ENCODE assay signal across 8 cellular contexts in genomic region chr12:118357327-118358007, GRCh38. TPM values are rescaled to one million over a fixed set of nuclear protein-coding genes. Genes with fewer than 3 reads are reported as not detected.
DNase-seq lines count a peak whose midpoint lies in the region; ATAC-seq, FAIRE-seq and TF ChIP-seq lines count a peak whose summit lies in the region.

No MANE protein-coding gene starts in this region.

- H3K27ac ChIP-seq in kidney (ENCODE audit: low read depth in 2 of 2, low read length in 2 of 2) = peak overlapping the region in 1 of 2 donors; percentile 78

- no peaks in the 10 kb centered on the region for H3K9me3 Mint-ChIP-seq in stimulated activated naive CD8-positive, alpha-beta T cell treated with anti-CD3 and anti-CD28 coated beads, Interleukin-15, Interleukin-2, amounts not matched to agents 100 ng/mL and 50 ng/mL, for 24 hours

- peaks cover 23% of the 10 kb centered on the region for H3K36me3 Mint-ChIP-seq in stimulated activated naive CD8-positive, alpha-beta T cell treated with anti-CD3 and anti-CD28 coated beads, Interleukin-15, Interleukin-2, amounts not matched to agents 100 ng/mL and 50 ng/mL, for 24 hours (ENCODE audit: low read depth)

- H3K4me3 Mint-ChIP-seq in stimulated activated naive CD8-positive, alpha-beta T cell treated with anti-CD3 and anti-CD28 coated beads, Interleukin-15, Interleukin-2, amounts not matched to agents 100 ng/mL and 50 ng/mL, for 24 hours = peak overlapping the region; percentile 86

- peak overlapping the region; percentile 97 for H3K27ac Mint-ChIP-seq in stimulated activated naive CD8-positive, alpha-beta T cell treated with anti-CD3 and anti-CD28 coated beads, Interleukin-15, Interleukin-2, amounts not matched to agents 100 ng/mL and 50 ng/mL, for 24 hours

- TF ChIP-seq CTCF in astrocyte of the spinal cord (IDR thresholded peaks at IDR 0.05; ENCODE audit: low read depth, low read length) (peak; percentile 10), kidney (IDR thresholded peaks at IDR 0.05; ENCODE audit: borderline replicate concordance, extremely low read depth, insufficient read depth) (no peak)

- in situ Hi-C loops in astrocyte of the spinal cord (cut with HindIII; ENCODE audit: low sequenced_read_pairs) = no loop called here

- no peaks in the 10 kb centered on the region for H3K9me3 ChIP-seq in kidney (ENCODE audit: control insufficient read depth in 1 of 2, low read length in 2 of 2)

- H3K4me3 ChIP-seq in astrocyte of the spinal cord (ENCODE audit: low read depth, low read length) (no peak overlapping the region), kidney (ENCODE audit: low read length in 2 of 2) (no peak overlapping the region)

- intact Hi-C loops in kidney (cut with DNase I) = no loop called here

- no peak overlapping the region for H3K9ac ChIP-seq in kidney (ENCODE audit: low read length in 2 of 2)

- H3K4me1 Mint-ChIP-seq in stimulated activated naive CD8-positive, alpha-beta T cell treated with anti-CD3 and anti-CD28 coated beads, Interleukin-15, Interleukin-2, amounts not matched to agents 100 ng/mL and 50 ng/mL, for 24 hours (ENCODE audit: low read depth) = peaks cover 58% of the 10 kb centered on the region

- H3K27me3 Mint-ChIP-seq in stimulated activated naive CD8-positive, alpha-beta T cell treated with anti-CD3 and anti-CD28 coated beads, Interleukin-15, Interleukin-2, amounts not matched to agents 100 ng/mL and 50 ng/mL, for 24 hours = no peaks in the 10 kb centered on the region

- H3K36me3 ChIP-seq in kidney (ENCODE audit: control insufficient read depth in 1 of 2, insufficient read depth in 2 of 2, low read length in 2 of 2) = no peaks in the 10 kb centered on the region

- peak; percentile 55 for ATAC-seq in HG03045 (IDR thresholded peaks at IDR 0.05; ENCODE audit: unreplicated experiment)

- DNase-seq in activated CD8-positive, alpha-beta memory T cell treated with anti-CD3 and anti-CD28 coated beads, Interleukin-2, amount 50 U/mL, for 1 hour (ENCODE audit: extremely low read depth) = peak; percentile 29
- DNase-seq in activated CD8-positive, alpha-beta memory T cell treated with anti-CD3 and anti-CD28 coated beads for 24 hours = no peak
- DNase-seq in RPMI7951 (ENCODE audit: low read depth) = peak; percentile 72
- peak; percentile 63 for DNase-seq in astrocyte of the spinal cord (ENCODE audit: low read depth, low spot score)
- DNase-seq in kidney = no peak
- DNase-seq in NK-92 (lab: John Stamatoyannopoulos, UW; ENCODE audit: unreplicated experiment) = no peak

- FAIRE-seq in kidney (lab: Jason Lieb, UNC) = peak; percentile 33

- peaks cover 0 to 6% of the 10 kb centered on the region in 2 donors for H3K4me1 ChIP-seq in kidney (ENCODE audit: control insufficient read depth in 1 of 2, insufficient read depth in 1 of 2, low read depth in 1 of 2, low read length in 2 of 2)

RNA-seq across cellular contexts. Expression of gene TAOK3, which starts 15.2 kb away (rescaled TPM):
- 17.7 and 22.6 TPM in 2 replicates for total RNA-seq in RPMI7951 (2014; rRNA removed; shearing (Covaris generic))
- 36.1 TPM for total RNA-seq in kidney
- polyA plus RNA-seq in kidney (ENCODE audit: insufficient read depth, low read depth, low replicate concordance) = 14.0 TPM

RNA-seq across cellular contexts. Expression of gene SUDS3, which starts 18.9 kb away (rescaled TPM):
- 20.5 and 32.0 TPM in 2 replicates for total RNA-seq in RPMI7951 (2014; rRNA removed; shearing (Covaris generic))
- total RNA-seq in kidney = 29.0 TPM
- 14.9 TPM for polyA plus RNA-seq in kidney (ENCODE audit: insufficient read depth, low read depth, low replicate concordance)

Comparison
In these comparisons a context has a peak if more than half of its experiments do, and no peak if none do; other contexts are left out.
1. DNase-seq: peak in activated CD8-positive, alpha-beta memory T cell treated with anti-CD3 and anti-CD28 coated beads, Interleukin-2, amount 50 U/mL, for 1 hour (single experiment), RPMI7951 (single experiment) and astrocyte of the spinal cord (single experiment); none in activated CD8-positive, alpha-beta memory T cell treated with anti-CD3 and anti-CD28 coated beads for 24 hours (single experiment), kidney (single experiment) and NK-92 (single experiment).